ENCODE assay signal across 25 cellular contexts in genomic region chr19:1147934-1148549, GRCh38. TPM values are rescaled to one million over a fixed set of nuclear protein-coding genes. Genes with fewer than 3 reads are reported as not detected.
DNase-seq lines count a peak whose midpoint lies in the region; ATAC-seq, FAIRE-seq and TF ChIP-seq lines count a peak whose summit lies in the region.
"Had no signal": no experiment of that assay in that cellular context is flagged by ENCODE, and none has a peak within 500 bp of the region (broad histone marks: within the 10 kb centered on the region; RNA-seq: fewer than 3 reads in every experiment).

No MANE protein-coding gene starts in this region.

- H3K9me3 ChIP-seq in A549 = no peaks in the 10 kb centered on the region
- H3K9me3 ChIP-seq in K562 (replicated peaks; ENCODE audit: control insufficient read depth, insufficient read depth, low read depth, low read length) = no peaks in the 10 kb centered on the region
- peaks cover 0 to under 1% of the 10 kb centered on the region in 2 donors for H3K9me3 ChIP-seq in neuronal stem cell (replicated peaks in 1 of 2; ENCODE audit: control insufficient read depth in 2 of 2, insufficient read depth in 1 of 2, low read depth in 1 of 2, low read length in 2 of 2)

- no peak overlapping the region for H3K23ac ChIP-seq in neuronal stem cell (ENCODE audit: low read depth, low read length, poor library complexity)

- peaks cover 16% of the 10 kb centered on the region for H3K4me1 ChIP-seq in A549
- peaks cover 0 to 60% of the 10 kb centered on the region in 2 experiments; a peak in 2 of 5 replicates for H3K4me1 ChIP-seq in K562 (replicated peaks in 1 of 2; ENCODE audit: control insufficient read depth in 2 of 2, insufficient read depth in 2 of 2, low read length in 2 of 2)
- peaks cover 3 to 7% of the 10 kb centered on the region in 2 donors for H3K4me1 ChIP-seq in neuronal stem cell (ENCODE audit: control insufficient read depth in 2 of 2, insufficient read depth in 1 of 2, low read depth in 1 of 2, low read length in 2 of 2)

- WGBS in A549 (ENCODE audit: missing lambda C conversion rate) = 67% methylated on average over 12 of the region's 15 CpGs
- WGBS in K562 (ENCODE audit: insufficient coverage, low coverage, missing lambda C conversion rate) = 88% methylated on average over 13 of the region's 15 CpGs
- no CpG with 5 or more reads among the region's 15 CpGs for WGBS in neuronal stem cell (ENCODE audit: extremely low coverage in 2 of 2, insufficient read length in 2 of 2, insufficient replicate concordance in 1 of 2), 2 donors

- H3K27ac ChIP-seq in A549 = peak overlapping the region; percentile 17 to 68; a peak in 4 of 6 replicates
- H3K27ac ChIP-seq in K562 (ENCODE audit: extremely low read depth, low read depth, low read length) = no peak overlapping the region
- H3K27ac ChIP-seq in neuronal stem cell (replicated peaks; ENCODE audit: low read length) = no peak overlapping the region
- H3K27ac ChIP-seq: BLaER1 treated with 17β-estradiol and CSF1 and Interleukin-3, amounts not matched to agents 10 nM and 100 nM; KMS-11; PC-9 had no signal

- CTCF ChIA-PET in A549 (lab: Yijun Ruan, JAX) (interaction anchor here (1.1 kb wide), 1 partner anchor 11 kb away, joined by 3 read pairs; no protein-coding TSS in a partner anchor), K562 (lab: Yijun Ruan, JAX; ENCODE audit: low intra/inter-chr PET ratio) (no interaction called here)

- peaks cover 11% of the 10 kb centered on the region for H3K79me1 ChIP-seq in neuronal stem cell (ENCODE audit: low read depth, low read length)

- H2BK120ac ChIP-seq in neuronal stem cell (ENCODE audit: low read depth, low read length) = no peak overlapping the region

- H3K18ac ChIP-seq in neuronal stem cell (ENCODE audit: low read length) = peak overlapping the region; percentile 2

- in situ Hi-C loops in K562 (cut with MboI) = no loop called here

- H3K27me3 ChIP-seq in K562 (ENCODE audit: control insufficient read depth in 2 of 2, insufficient read depth in 2 of 2, low read length in 2 of 2) (no peaks in the 10 kb centered on the region), neuronal stem cell (ENCODE audit: control insufficient read depth in 3 of 3, insufficient read depth in 3 of 3, low read depth in 1 of 3, low read length in 3 of 3) (no peaks in the 10 kb centered on the region)
- H3K27me3 ChIP-seq: BLaER1 treated with 17β-estradiol and CSF1 and Interleukin-3, amounts not matched to agents 10 nM and 100 nM had no signal

- no TSS peak for BruUV-seq in K562 (replicated peaks; lab: Mats Ljungman, UMichigan)

- no peak overlapping the region for H3K14ac ChIP-seq in neuronal stem cell (ENCODE audit: low read length)

- no peak for TF ChIP-seq RAD21 in A549 (conservative IDR thresholded peaks at IDR 0.05 in 1 of 2, IDR thresholded peaks at IDR 0.05 in 1 of 2)
- no peak for TF ChIP-seq RAD21 in K562 (CRISPR knock-in tag; conservative IDR thresholded peaks at IDR 0.05 in 1 of 2, IDR thresholded peaks at IDR 0.05 in 1 of 2)

- H2BK5ac ChIP-seq in neuronal stem cell (ENCODE audit: low read length) = peak overlapping the region; percentile 82

- no peak for TF ChIP-seq POLR2A in A549 (IDR thresholded peaks at IDR 0.05; ENCODE audit: low read length)
- TF ChIP-seq POLR2A in K562 (conservative IDR thresholded peaks at IDR 0.05) = no peak

- H2BK12ac ChIP-seq in neuronal stem cell (ENCODE audit: low read length) = no peak overlapping the region

- POLR2A ChIA-PET in A549 (lab: Yijun Ruan, JAX) = no interaction called here
- POLR2A ChIA-PET in K562 (lab: Yijun Ruan, JAX) = interaction anchor here (0.6 to 1.7 kb wide), 3 partner anchors 17 to 137 kb away, joined by 3 to 4 read pairs (median 3); no protein-coding TSS in a partner anchor

- H3K36me3 ChIP-seq in K562 (ENCODE audit: control insufficient read depth, insufficient read depth, low read length) (peaks cover 50% of the 10 kb centered on the region; the same call in 2 of the 3 replicates), neuronal stem cell (replicated peaks in 1 of 2; ENCODE audit: control insufficient read depth in 2 of 2, insufficient read depth in 2 of 2, low read length in 2 of 2) (peaks cover 8 to 21% of the 10 kb centered on the region in 2 donors)

- H3K9me3 Mint-ChIP-seq in activated T-cell treated with anti-CD3 and anti-CD28 coated beads, Interleukin-2, amount 50 U/mL, for 24 hours = no peaks in the 10 kb centered on the region
- H3K9me3 Mint-ChIP-seq: CD4-positive, alpha-beta T cell; H9 had no signal

- peak overlapping the region; percentile 92 for H2BK15ac ChIP-seq in neuronal stem cell (ENCODE audit: low read length)

- no peak overlapping the region for H3K4me3 ChIP-seq in A549
- H3K4me3 ChIP-seq in K562 = no peak overlapping the region
- H3K4me3 ChIP-seq in neuronal stem cell (ENCODE audit: low read length in 2 of 2) = no peak overlapping the region
- H3K4me3 ChIP-seq: BLaER1 treated with 17β-estradiol and CSF1 and Interleukin-3, amounts not matched to agents 10 nM and 100 nM; PC-9 had no signal

- H3K4me2 ChIP-seq in A549 (no peak overlapping the region), K562 (ENCODE audit: insufficient read depth, low read length) (no peak overlapping the region), neuronal stem cell (ENCODE audit: insufficient read depth, low read length, poor library complexity, severe bottlenecking) (no peak overlapping the region)
- H3K4me2 ChIP-seq: BLaER1 treated with 17β-estradiol and CSF1 and Interleukin-3, amounts not matched to agents 10 nM and 100 nM; KMS-11; PC-9 had no signal

- no peak for TF ChIP-seq CTCF in A549 (IDR thresholded peaks at IDR 0.05)
- no peak for TF ChIP-seq CTCF in K562 (IDR thresholded peaks at IDR 0.05 in 2 of 3, conservative IDR thresholded peaks at IDR 0.05 in 1 of 3; ENCODE audit: insufficient read depth in 2 of 3, low read depth in 1 of 3, low read length in 3 of 3)

- FAIRE-seq in A549 (lab: Jason Lieb, UNC) (no peak), K562 (lab: Jason Lieb, UNC) (no peak)
- FAIRE-seq: A204.1, D721Med, G401.6 had no signal

- TF ChIP-seq EP300 in A549 (IDR thresholded peaks at IDR 0.05) (no peak), K562 (IDR thresholded peaks at IDR 0.05; ENCODE audit: low read length) (no peak)

- no peak overlapping the region for H2AFZ ChIP-seq in K562 (ENCODE audit: low read depth, low read length)
- H2AFZ ChIP-seq in neuronal stem cell (ENCODE audit: low read length) = no peak overlapping the region
- H2AFZ ChIP-seq: PC-9 had no signal

- peak overlapping the region in 1 of 2 experiments; percentile 71; a peak in 2 of 4 replicates for H3K9ac ChIP-seq in K562 (ENCODE audit: insufficient read depth in 1 of 2, low read depth in 2 of 2, low read length in 2 of 2)
- H3K9ac ChIP-seq in neuronal stem cell (ENCODE audit: low read depth, low read length, poor library complexity) = no peak overlapping the region
- H3K9ac ChIP-seq: BLaER1 treated with 17β-estradiol and CSF1 and Interleukin-3, amounts not matched to agents 10 nM and 100 nM; KMS-11 had no signal

- ATAC-seq in A549 = peak; percentile 45 to 56
- ATAC-seq in K562 = no peak; the same call in 1 of the 3 replicates
- no peak for ATAC-seq in GM18861 (IDR thresholded peaks at IDR 0.05; ENCODE audit: unreplicated experiment)
- ATAC-seq in GM21526 (IDR thresholded peaks at IDR 0.05; ENCODE audit: low FRiP score, unreplicated experiment) = no peak

- no peak overlapping the region for H3K4me3 Mint-ChIP-seq in activated T-cell treated with anti-CD3 and anti-CD28 coated beads, Interleukin-2, amount 50 U/mL, for 24 hours
- H3K4me3 Mint-ChIP-seq: CD4-positive, alpha-beta T cell; H9; HFFc6 had no signal

- H4K20me1 ChIP-seq in K562 (replicated peaks; ENCODE audit: control insufficient read depth, insufficient read depth, low read length) = no peaks in the 10 kb centered on the region

- intact Hi-C loops in K562 (cut with micrococcal nuclease) = no loop called here

- peaks cover 2% of the 10 kb centered on the region for H3K4me1 Mint-ChIP-seq in activated T-cell treated with anti-CD3 and anti-CD28 coated beads, Interleukin-2, amount 50 U/mL, for 24 hours (ENCODE audit: low read depth)

- H2AK5ac ChIP-seq in neuronal stem cell (ENCODE audit: low read depth, low read length) = peak overlapping the region; percentile 97

- no peak overlapping the region for H4K8ac ChIP-seq in neuronal stem cell (ENCODE audit: low read depth, low read length)

- H3K4ac ChIP-seq in neuronal stem cell (ENCODE audit: low read length) = no peak overlapping the region

- peaks cover 43% of the 10 kb centered on the region for H3K36me3 Mint-ChIP-seq in activated T-cell treated with anti-CD3 and anti-CD28 coated beads, Interleukin-2, amount 50 U/mL, for 24 hours (ENCODE audit: low read depth)

- DNase-seq in A549 (ENCODE audit: low read depth in 1 of 2, low spot score in 1 of 2) (peak in 1 of 2 experiments; percentile 56), HT-29 (ENCODE audit: low spot score) (peak; percentile 21), K562 (ENCODE audit: extremely low read depth in 1 of 4, low spot score in 3 of 4) (no peak), neuronal stem cell (ENCODE audit: low spot score) (no peak)
- DNase-seq in activated T-cell treated with anti-CD3 and anti-CD28 coated beads, Interleukin-2, amount 50 U/mL, for 24 hours = no peak
- DNase-seq: AML-193; CD4-positive, alpha-beta T cell; H9; HFFc6; IMR-90; MM.1S; NCI-H2029; NCI-H446; NCI-H524 treated with DMSO at 0.1 percent for 48 hours; NCI-H774; PC-9; RPMI8226; SHP77 had no signal

- no peak overlapping the region for H4K91ac ChIP-seq in neuronal stem cell (ENCODE audit: low read depth, low read length, poor library complexity)

- no peaks in the 10 kb centered on the region for H3K79me2 ChIP-seq in K562 (ENCODE audit: control insufficient read depth, insufficient read depth, low read length)

- H3K9me1 ChIP-seq in K562 (ENCODE audit: control insufficient read depth, insufficient read depth, low read length) = no peaks in the 10 kb centered on the region

- no peak overlapping the region for H3K27ac Mint-ChIP-seq in activated T-cell treated with anti-CD3 and anti-CD28 coated beads, Interleukin-2, amount 50 U/mL, for 24 hours
- H3K27ac Mint-ChIP-seq: CD4-positive, alpha-beta T cell; H9; HFFc6 had no signal

- H3K27me3 Mint-ChIP-seq in activated T-cell treated with anti-CD3 and anti-CD28 coated beads, Interleukin-2, amount 50 U/mL, for 24 hours = no peaks in the 10 kb centered on the region
- H3K27me3 Mint-ChIP-seq: CD4-positive, alpha-beta T cell had no signal

RNA-seq across cellular contexts. Expression of gene SBNO2, which starts 26.0 kb away (rescaled TPM):
- polyA plus RNA-seq in A549 (2011; rRNA removed) = 6.8 and 8.4 TPM in 2 replicates
- 28.7 and 40.8 TPM in 2 replicates for polyA plus RNA-seq in A549 (2012; cell fraction: cytosol; rRNA removed)
- polyA plus RNA-seq in A549 (2012; cell fraction: nucleus; rRNA removed) = 118 and 161 TPM in 2 replicates
- polyA plus RNA-seq in A549 (2017; fragmentation: RNase III; extraction: RNeasy Plus Mini Kit Qiagen cat#74134 plus additional on column Dnase treatment) = 27.0 to 32.0 TPM (median 27.7 TPM) in 3 replicates
- 9.6 and 15.2 TPM in 2 replicates for polyA minus RNA-seq in A549 (2011; rRNA and poly(A)+ RNA removed)
- 49.6 and 50.5 TPM in 2 replicates for total RNA-seq in HT-29 (2014; rRNA removed; shearing (Covaris generic))
- 26.2 and 103 TPM in 2 replicates for total RNA-seq in K562 (2011; cell fraction: chromatin; rRNA removed; ENCODE audit: low replicate concordance)
- total RNA-seq in K562 (2011; cell fraction: nucleolus; rRNA removed) = 64.1 and 67.7 TPM in 2 replicates
- 28.6 and 30.7 TPM in 2 replicates for total RNA-seq in K562 (2011; cell fraction: nucleoplasm; rRNA removed)
- 18.6 and 23.1 TPM in 2 replicates for total RNA-seq in K562 (2014; rRNA removed)
- 4.0 and 6.3 TPM in 2 replicates for total RNA-seq in K562 (2014; rRNA removed; fragmentation: Illumina TruSeq; extraction: Trizol)
- 6.7 and 7.8 TPM in 2 replicates for total RNA-seq in K562 (2015; rRNA removed; fragmentation: Illumina TruSeq; extraction: Trizol)
- 46.2 and 49.0 TPM in 2 replicates for total RNA-seq in K562 (2021)
- 6.7 and 9.3 TPM in 2 replicates for polyA plus RNA-seq in K562 (2011; rRNA removed)
- 7.4 and 14.1 TPM in 2 replicates for polyA plus RNA-seq in K562 (2011; cell fraction: cytosol; rRNA removed)
- polyA plus RNA-seq in K562 (2011; cell fraction: nucleus; rRNA removed) = 45.7 and 79.0 TPM in 2 replicates
- 20.3 and 27.1 TPM in 2 replicates for polyA plus RNA-seq in K562 (2012)
- 5.2 and 13.0 TPM in 2 replicates for polyA plus RNA-seq in K562 (2014; fragmentation: Illumina TruSeq; extraction: Trizol)
- under 1 TPM; 0.01 to 0.04 TPM for polyA plus RNA-seq in K562 (2014; fragmentation: Nextera tagmentation; extraction: Ambion mirVana)
- 21.5 and 23.1 TPM in 2 replicates for polyA plus RNA-seq in K562 (2014; rRNA removed)
- 3.7 and 8.1 TPM in 2 replicates for polyA minus RNA-seq in K562 (2011; rRNA and poly(A)+ RNA removed)
- 16.7 and 22.1 TPM in 2 replicates for polyA minus RNA-seq in K562 (2011; cell fraction: cytosol; rRNA and poly(A)+ RNA removed)
- polyA minus RNA-seq in K562 (2011; cell fraction: nucleus; rRNA and poly(A)+ RNA removed) = 20.7 and 21.3 TPM in 2 replicates
- polyA plus RNA-seq in neuronal stem cell (2013, experiment 1 of 2) = 13.3 TPM
- 13.9 TPM for polyA plus RNA-seq in neuronal stem cell (2013, experiment 2 of 2)

RNA-seq across cellular contexts. Expression of gene GPX4, which starts 44.2 kb away (rescaled TPM):
- polyA plus RNA-seq in A549 (2011; rRNA removed) = 223 and 248 TPM in 2 replicates
- 768 and 819 TPM in 2 replicates for polyA plus RNA-seq in A549 (2012; cell fraction: cytosol; rRNA removed)
- 378 and 395 TPM in 2 replicates for polyA plus RNA-seq in A549 (2012; cell fraction: nucleus; rRNA removed)
- polyA plus RNA-seq in A549 (2017; fragmentation: RNase III; extraction: RNeasy Plus Mini Kit Qiagen cat#74134 plus additional on column Dnase treatment) = 370 to 402 TPM (median 394 TPM) in 3 replicates
- polyA minus RNA-seq in A549 (2011; rRNA and poly(A)+ RNA removed) = 180 and 195 TPM in 2 replicates
- 1,102 and 1,117 TPM in 2 replicates for total RNA-seq in HT-29 (2014; rRNA removed; shearing (Covaris generic))
- total RNA-seq in K562 (2011; cell fraction: chromatin; rRNA removed; ENCODE audit: low replicate concordance) = 61.5 and 154 TPM in 2 replicates
- 171 and 189 TPM in 2 replicates for total RNA-seq in K562 (2011; cell fraction: nucleolus; rRNA removed)
- total RNA-seq in K562 (2011; cell fraction: nucleoplasm; rRNA removed) = 129 and 161 TPM in 2 replicates
- total RNA-seq in K562 (2014; rRNA removed) = 639 and 643 TPM in 2 replicates
- total RNA-seq in K562 (2014; rRNA removed; fragmentation: Illumina TruSeq; extraction: Trizol) = 131 and 209 TPM in 2 replicates
- total RNA-seq in K562 (2015; rRNA removed; fragmentation: Illumina TruSeq; extraction: Trizol) = 349 and 395 TPM in 2 replicates
- 383 and 392 TPM in 2 replicates for total RNA-seq in K562 (2021)
- polyA plus RNA-seq in K562 (2011; rRNA removed) = 223 and 286 TPM in 2 replicates
- polyA plus RNA-seq in K562 (2011; cell fraction: cytosol; rRNA removed) = 531 and 777 TPM in 2 replicates
- 389 and 485 TPM in 2 replicates for polyA plus RNA-seq in K562 (2011; cell fraction: nucleus; rRNA removed)
- polyA plus RNA-seq in K562 (2012) = 659 and 746 TPM in 2 replicates
- polyA plus RNA-seq in K562 (2014; fragmentation: Illumina TruSeq; extraction: Trizol) = 434 and 536 TPM in 2 replicates
- 100 to 1,000 TPM in 1 of 2 experiments, 10 to 100 TPM in 1; 61.4 to 125 TPM for polyA plus RNA-seq in K562 (2014; fragmentation: Nextera tagmentation; extraction: Ambion mirVana)
- polyA plus RNA-seq in K562 (2014; rRNA removed) = 661 and 856 TPM in 2 replicates
- polyA minus RNA-seq in K562 (2011; rRNA and poly(A)+ RNA removed) = 117 and 134 TPM in 2 replicates
- polyA minus RNA-seq in K562 (2011; cell fraction: cytosol; rRNA and poly(A)+ RNA removed) = 191 and 300 TPM in 2 replicates
- polyA minus RNA-seq in K562 (2011; cell fraction: nucleus; rRNA and poly(A)+ RNA removed) = 54.3 and 64.1 TPM in 2 replicates
- 755 TPM for polyA plus RNA-seq in neuronal stem cell (2013, experiment 1 of 2)
- polyA plus RNA-seq in neuronal stem cell (2013, experiment 2 of 2) = 706 TPM

RNA-seq across cellular contexts. Expression of gene POLR2E, which starts 52.9 kb away (rescaled TPM):
- polyA plus RNA-seq in A549 (2011; rRNA removed) = 81.0 and 99.6 TPM in 2 replicates
- 346 and 402 TPM in 2 replicates for polyA plus RNA-seq in A549 (2012; cell fraction: cytosol; rRNA removed)
- polyA plus RNA-seq in A549 (2012; cell fraction: nucleus; rRNA removed) = 288 and 337 TPM in 2 replicates
- polyA plus RNA-seq in A549 (2017; fragmentation: RNase III; extraction: RNeasy Plus Mini Kit Qiagen cat#74134 plus additional on column Dnase treatment) = 170 to 181 TPM (median 172 TPM) in 3 replicates
- polyA minus RNA-seq in A549 (2011; rRNA and poly(A)+ RNA removed) = 102 and 159 TPM in 2 replicates
- 394 and 395 TPM in 2 replicates for total RNA-seq in HT-29 (2014; rRNA removed; shearing (Covaris generic))
- total RNA-seq in K562 (2011; cell fraction: chromatin; rRNA removed; ENCODE audit: low replicate concordance) = 38.2 and 129 TPM in 2 replicates
- total RNA-seq in K562 (2011; cell fraction: nucleolus; rRNA removed) = 126 and 135 TPM in 2 replicates
- total RNA-seq in K562 (2011; cell fraction: nucleoplasm; rRNA removed) = 74.1 and 78.7 TPM in 2 replicates
- total RNA-seq in K562 (2014; rRNA removed) = 297 and 441 TPM in 2 replicates
- total RNA-seq in K562 (2014; rRNA removed; fragmentation: Illumina TruSeq; extraction: Trizol) = 40.2 and 78.0 TPM in 2 replicates
- total RNA-seq in K562 (2015; rRNA removed; fragmentation: Illumina TruSeq; extraction: Trizol) = 141 and 144 TPM in 2 replicates
- 328 and 351 TPM in 2 replicates for total RNA-seq in K562 (2021)
- polyA plus RNA-seq in K562 (2011; rRNA removed) = 244 and 334 TPM in 2 replicates
- 305 and 616 TPM in 2 replicates for polyA plus RNA-seq in K562 (2011; cell fraction: cytosol; rRNA removed)
- polyA plus RNA-seq in K562 (2011; cell fraction: nucleus; rRNA removed) = 112 and 143 TPM in 2 replicates
- 291 and 445 TPM in 2 replicates for polyA plus RNA-seq in K562 (2012)
- 267 and 448 TPM in 2 replicates for polyA plus RNA-seq in K562 (2014; fragmentation: Illumina TruSeq; extraction: Trizol)
- polyA plus RNA-seq in K562 (2014; fragmentation: Nextera tagmentation; extraction: Ambion mirVana) = 10 to 100 TPM in 1 of 2 experiments, 1 to 10 TPM in 1; 3.4 to 32.5 TPM
- 413 and 438 TPM in 2 replicates for polyA plus RNA-seq in K562 (2014; rRNA removed)
- polyA minus RNA-seq in K562 (2011; rRNA and poly(A)+ RNA removed) = 36.0 and 77.6 TPM in 2 replicates
- 127 and 173 TPM in 2 replicates for polyA minus RNA-seq in K562 (2011; cell fraction: cytosol; rRNA and poly(A)+ RNA removed)
- polyA minus RNA-seq in K562 (2011; cell fraction: nucleus; rRNA and poly(A)+ RNA removed) = 45.4 and 50.5 TPM in 2 replicates
- 201 TPM for polyA plus RNA-seq in neuronal stem cell (2013, experiment 1 of 2)
- 197 TPM for polyA plus RNA-seq in neuronal stem cell (2013, experiment 2 of 2)

RNA-seq across cellular contexts. Expression of gene STK11, which starts 57.5 kb away (rescaled TPM):
- 12.2 and 16.2 TPM in 2 replicates for polyA plus RNA-seq in A549 (2011; rRNA removed)
- 35.2 and 42.6 TPM in 2 replicates for polyA plus RNA-seq in A549 (2012; cell fraction: cytosol; rRNA removed)
- polyA plus RNA-seq in A549 (2012; cell fraction: nucleus; rRNA removed) = 108 and 121 TPM in 2 replicates
- polyA plus RNA-seq in A549 (2017; fragmentation: RNase III; extraction: RNeasy Plus Mini Kit Qiagen cat#74134 plus additional on column Dnase treatment) = 33.6 to 34.2 TPM (median 34.0 TPM) in 3 replicates
- polyA minus RNA-seq in A549 (2011; rRNA and poly(A)+ RNA removed) = 18.6 and 21.3 TPM in 2 replicates
- total RNA-seq in HT-29 (2014; rRNA removed; shearing (Covaris generic)) = 101 and 114 TPM in 2 replicates
- total RNA-seq in K562 (2011; cell fraction: chromatin; rRNA removed; ENCODE audit: low replicate concordance) = 76.0 and 175 TPM in 2 replicates
- 128 and 133 TPM in 2 replicates for total RNA-seq in K562 (2011; cell fraction: nucleolus; rRNA removed)
- total RNA-seq in K562 (2011; cell fraction: nucleoplasm; rRNA removed) = 58.7 and 79.5 TPM in 2 replicates
- 96.5 and 102 TPM in 2 replicates for total RNA-seq in K562 (2014; rRNA removed)
- total RNA-seq in K562 (2014; rRNA removed; fragmentation: Illumina TruSeq; extraction: Trizol) = 28.9 and 31.7 TPM in 2 replicates
- 40.6 and 43.2 TPM in 2 replicates for total RNA-seq in K562 (2015; rRNA removed; fragmentation: Illumina TruSeq; extraction: Trizol)
- total RNA-seq in K562 (2021) = 76.3 and 89.6 TPM in 2 replicates
- polyA plus RNA-seq in K562 (2011; rRNA removed) = 31.2 and 34.3 TPM in 2 replicates
- polyA plus RNA-seq in K562 (2011; cell fraction: cytosol; rRNA removed) = 37.0 and 67.8 TPM in 2 replicates
- 127 and 182 TPM in 2 replicates for polyA plus RNA-seq in K562 (2011; cell fraction: nucleus; rRNA removed)
- 49.5 and 76.3 TPM in 2 replicates for polyA plus RNA-seq in K562 (2012)
- 22.0 and 39.1 TPM in 2 replicates for polyA plus RNA-seq in K562 (2014; fragmentation: Illumina TruSeq; extraction: Trizol)
- polyA plus RNA-seq in K562 (2014; fragmentation: Nextera tagmentation; extraction: Ambion mirVana) = under 1 TPM; 0.15 to 1.00 TPM
- polyA plus RNA-seq in K562 (2014; rRNA removed) = 69.4 and 79.9 TPM in 2 replicates
- polyA minus RNA-seq in K562 (2011; rRNA and poly(A)+ RNA removed) = 38.2 and 43.6 TPM in 2 replicates
- polyA minus RNA-seq in K562 (2011; cell fraction: cytosol; rRNA and poly(A)+ RNA removed) = 33.9 and 37.0 TPM in 2 replicates
- 34.3 and 36.1 TPM in 2 replicates for polyA minus RNA-seq in K562 (2011; cell fraction: nucleus; rRNA and poly(A)+ RNA removed)
- 35.0 TPM for polyA plus RNA-seq in neuronal stem cell (2013, experiment 1 of 2)
- polyA plus RNA-seq in neuronal stem cell (2013, experiment 2 of 2) = 34.0 TPM

Comparison
In these comparisons a context has a peak if more than half of its experiments do, and no peak if none do; other contexts are left out.
1. ATAC-seq: peak in A549 (2 of 2); none in K562 (single experiment), GM18861 (single experiment) and GM21526 (single experiment).
2. H3K27ac ChIP-seq: peak in A549 (2 of 2); none in K562 (single experiment) and neuronal stem cell (single experiment).